In genomic region chr7:16044620-16045019, GRCh38 we compare ENCODE assay signal across 7 cellular contexts.
"Had no signal": no experiment of that assay in that cellular context is flagged by ENCODE, and none has a peak within 500 bp of the region (broad histone marks: within the 10 kb centered on the region; RNA-seq: fewer than 3 reads in every experiment).

No MANE protein-coding gene starts in this region.

- H3K4me3 ChIP-seq: GM23338, K562 had no signal

- ATAC-seq: GM23338, HepG2, K562 had no signal

- DNase-seq: H9, HCEC 1CT, KG1 had no signal

- H3K27ac ChIP-seq: HL-60 had no signal
